ENCODE assay signal across 28 cellular contexts in the genomic region with DNA sequence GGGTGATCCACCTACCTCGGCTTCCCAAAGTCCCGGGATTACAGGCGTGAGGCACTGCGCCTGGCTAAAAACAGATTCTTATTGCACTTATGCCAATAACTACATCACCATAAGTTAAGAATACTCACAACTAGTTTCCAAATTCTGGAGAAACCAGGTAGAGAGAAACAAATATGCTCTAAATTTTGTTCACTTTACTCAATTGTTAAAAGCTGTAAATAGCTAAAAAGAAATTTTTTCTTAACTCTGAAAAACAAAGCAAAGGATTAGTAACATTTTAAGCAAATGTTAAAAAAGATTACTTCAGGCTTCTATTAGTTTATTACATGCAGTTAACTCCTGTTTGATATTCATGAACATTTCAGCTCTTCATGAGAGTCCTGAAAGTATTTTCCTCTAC.
"Had no signal": no experiment of that assay in that cellular context is flagged by ENCODE, and none has a peak within 500 bp of the region (broad histone marks: within the 10 kb centered on the region; RNA-seq: fewer than 3 reads in every experiment).

No MANE protein-coding gene starts in this region.

- H3K27me3 Mint-ChIP-seq: stimulated activated naive B cell treated with anti-CD40 and anti-IgM and Interleukin-4, amounts not matched to agents 10 μg/mL and 1 μg/mL and 100 μg/mL, for 72 hours had no signal

- H3K4me1 ChIP-seq: left lung, lower lobe of right lung, neural progenitor cell, parathyroid adenoma, right lobe of liver, stomach, testis, thyroid gland, transverse colon, upper lobe of left lung had no signal

- H3K4me3 Mint-ChIP-seq: immature natural killer cell; mesothelial cell of epicardium; naive B cell; natural killer cell; nephron progenitor cell; neural progenitor cell; stimulated activated naive B cell treated with anti-CD40 and anti-IgM and Interleukin-4, amounts not matched to agents 10 μg/mL and 1 μg/mL and 100 μg/mL, for 72 hours had no signal

- H3K36me3 ChIP-seq: left lung, lower lobe of right lung, neural progenitor cell, neutrophil, right atrium auricular region, right lobe of liver, stomach, thyroid gland, transverse colon, upper lobe of left lung had no signal

- H3K9me3 Mint-ChIP-seq: immature natural killer cell, natural killer cell had no signal

- ATAC-seq: left colon; left lung; lower lobe of right lung; natural killer cell; right lobe of liver; stimulated activated naive B cell treated with anti-CD40 and anti-IgM and Interleukin-4, amounts not matched to agents 10 μg/mL and 1 μg/mL and 100 μg/mL, for 72 hours; stimulated activated naive CD8-positive, alpha-beta T cell treated with anti-CD3 and anti-CD28 coated beads, Interleukin-15, Interleukin-2, amounts not matched to agents 100 U/mL and 50 U/mL, for 24 hours had no signal

- H3K4me3 ChIP-seq: left lung, lower lobe of right lung, neural progenitor cell, right atrium auricular region, right lobe of liver, smooth muscle cell, stomach, testis, thyroid gland, transverse colon, upper lobe of left lung had no signal

- H3K27ac ChIP-seq: left lung, lower lobe of right lung, neural progenitor cell, neutrophil, parathyroid adenoma, right atrium auricular region, right lobe of liver, stomach, testis, thyroid gland, transverse colon, upper lobe of left lung had no signal

- H3K4me1 Mint-ChIP-seq: immature natural killer cell; mesothelial cell of epicardium; naive B cell; natural killer cell; neural progenitor cell; stimulated activated naive B cell treated with anti-CD40 and anti-IgM and Interleukin-4, amounts not matched to agents 10 μg/mL and 1 μg/mL and 100 μg/mL, for 72 hours had no signal

- H3K36me3 Mint-ChIP-seq: immature natural killer cell, naive B cell, natural killer cell, neural progenitor cell had no signal

- H3K4me2 ChIP-seq: neural progenitor cell, smooth muscle cell had no signal

- H3K9me3 ChIP-seq: lower lobe of right lung, neutrophil, right atrium auricular region, right lobe of liver, testis, thyroid gland, transverse colon had no signal

- H3K27ac Mint-ChIP-seq: immature natural killer cell; mesothelial cell of epicardium; naive B cell; natural killer cell; nephron progenitor cell; neural progenitor cell; stimulated activated naive B cell treated with anti-CD40 and anti-IgM and Interleukin-4, amounts not matched to agents 10 μg/mL and 1 μg/mL and 100 μg/mL, for 72 hours had no signal

- DNase-seq: hippocampal formation; immature natural killer cell; kidney; left colon; left lung; lower lobe of right lung; mammary epithelial cell; mesenchymal stem cell; naive B cell; natural killer cell; nephron progenitor cell; occipital lobe; right lobe of liver; stimulated activated CD4-positive, alpha-beta T cell treated with anti-CD3 and anti-CD28 coated beads, Interleukin-1b, Interleukin-23, amount 100 ng/mL, for 48 hours; stimulated activated CD4-positive, alpha-beta T cell treated with anti-CD3 and anti-CD28 coated beads, Interleukin-2, amount 100 ng/mL, for 48 hours; stimulated activated naive B cell treated with anti-CD40 and anti-IgM and Interleukin-4, amounts not matched to agents 10 μg/mL and 1 μg/mL and 100 μg/mL, for 72 hours; stimulated activated naive CD8-positive, alpha-beta T cell treated with anti-CD3 and anti-CD28 coated beads, Interleukin-15, Interleukin-2, amounts not matched to agents 100 U/mL and 50 U/mL, for 24 hours; stomach; testis; thyroid gland; transverse colon; upper lobe of left lung had no signal

- H3K79me2 ChIP-seq: parathyroid adenoma had no signal

- H2AFZ ChIP-seq: neural progenitor cell, parathyroid adenoma had no signal
